32 cellular contexts compared by ENCODE assay signal in the genomic region with DNA sequence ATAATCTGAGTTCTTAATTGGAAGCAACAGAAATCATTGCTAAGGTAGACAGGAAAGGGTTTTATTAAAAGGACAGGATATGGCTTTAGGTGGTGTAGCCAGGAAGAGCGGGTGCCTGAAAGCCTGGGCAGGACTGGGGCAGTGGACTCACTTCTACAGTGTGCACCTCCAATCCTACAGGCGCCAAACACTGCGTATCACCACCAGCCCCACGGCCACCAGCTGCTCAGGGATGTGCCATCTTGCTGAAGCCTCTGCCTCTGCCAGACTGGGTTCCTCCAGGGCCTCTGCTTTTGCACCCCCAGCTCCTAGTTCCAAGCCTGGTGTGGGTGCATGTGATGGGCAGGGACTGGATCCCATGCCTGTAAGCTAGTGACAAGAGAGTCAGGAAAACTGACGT. TPM values are rescaled to one million over a fixed set of nuclear protein-coding genes. Genes with fewer than 3 reads are reported as not detected.
"Had no signal": no experiment of that assay in that cellular context is flagged by ENCODE, and none has a peak within 500 bp of the region (broad histone marks: within the 10 kb centered on the region; RNA-seq: fewer than 3 reads in every experiment).

No MANE protein-coding gene starts in this region.

- DNase-seq: islet precursor cell; left ventricle myocardium inferior; mesendoderm; naive B cell; natural killer cell; nephron progenitor cell; occipital lobe; retina; right cardiac atrium; sigmoid colon; small intestine; spleen; stimulated activated CD4-positive, alpha-beta T cell treated with anti-CD3 and anti-CD28 coated beads, Interleukin-4, amount 100 ng/mL, for 24 hours; stimulated activated naive CD4-positive, alpha-beta T cell; tibial artery; trophoblast cell; uterus had no signal

- H3K4me3 ChIP-seq: left ventricle myocardium inferior, lung, neural progenitor cell, sigmoid colon, spleen, suprapubic skin, thoracic aorta, tibial artery, uterus had no signal

- H3K27me3 ChIP-seq: neural progenitor cell, uterus had no signal

- H3K9me3 Mint-ChIP-seq: mesothelial cell of epicardium; natural killer cell; stimulated activated effector memory CD8-positive, alpha-beta T cell treated with anti-CD3 and anti-CD28 coated beads, Interleukin-12 subunit alpha, Interleukin-12 subunit beta, amount 100 ng/mL, for 72 hours; stimulated activated naive CD8-positive, alpha-beta T cell treated with anti-CD3 and anti-CD28 coated beads, Interleukin-15, Interleukin-2, amounts not matched to agents 100 ng/mL and 50 ng/mL, for 24 hours had no signal

- ATAC-seq: natural killer cell; right cardiac atrium; stimulated activated effector memory CD8-positive, alpha-beta T cell treated with anti-CD3 and anti-CD28 coated beads, Interleukin-12 subunit alpha, Interleukin-12 subunit beta, amount 100 ng/mL, for 72 hours had no signal

- H3K4me1 Mint-ChIP-seq: mesothelial cell of epicardium; natural killer cell; stimulated activated effector memory CD8-positive, alpha-beta T cell treated with anti-CD3 and anti-CD28 coated beads, Interleukin-12 subunit alpha, Interleukin-12 subunit beta, amount 100 ng/mL, for 72 hours had no signal

- H3K36me3 ChIP-seq: left ventricle myocardium inferior, neural progenitor cell, neutrophil, sigmoid colon, spleen, suprapubic skin, thoracic aorta, tibial artery, uterus had no signal

- H3K4me3 Mint-ChIP-seq: mesothelial cell of epicardium; natural killer cell; nephron progenitor cell; neural progenitor cell; stimulated activated effector memory CD8-positive, alpha-beta T cell treated with anti-CD3 and anti-CD28 coated beads, Interleukin-12 subunit alpha, Interleukin-12 subunit beta, amount 100 ng/mL, for 72 hours; stimulated activated naive CD8-positive, alpha-beta T cell treated with anti-CD3 and anti-CD28 coated beads, Interleukin-15, Interleukin-2, amounts not matched to agents 100 ng/mL and 50 ng/mL, for 24 hours had no signal

- H3K9me3 ChIP-seq: left ventricle myocardium inferior, neutrophil, sigmoid colon, spleen, suprapubic skin, thoracic aorta, tibial artery, uterus had no signal

- H3K4me2 ChIP-seq: neural progenitor cell had no signal

- FAIRE-seq: small intestine had no signal

- H3K27ac Mint-ChIP-seq: mesothelial cell of epicardium; natural killer cell; nephron progenitor cell; neural progenitor cell; progenitor cell of endocrine pancreas; stimulated activated effector memory CD8-positive, alpha-beta T cell treated with anti-CD3 and anti-CD28 coated beads, Interleukin-12 subunit alpha, Interleukin-12 subunit beta, amount 100 ng/mL, for 72 hours; stimulated activated naive CD8-positive, alpha-beta T cell treated with anti-CD3 and anti-CD28 coated beads, Interleukin-15, Interleukin-2, amounts not matched to agents 100 ng/mL and 50 ng/mL, for 24 hours had no signal

- H3K4me1 ChIP-seq: left ventricle myocardium inferior, neural progenitor cell, parathyroid adenoma, sigmoid colon, spleen, suprapubic skin, uterus had no signal

- H3K36me3 Mint-ChIP-seq: mesothelial cell of epicardium; naive B cell; natural killer cell; neural progenitor cell; stimulated activated effector memory CD8-positive, alpha-beta T cell treated with anti-CD3 and anti-CD28 coated beads, Interleukin-12 subunit alpha, Interleukin-12 subunit beta, amount 100 ng/mL, for 72 hours had no signal

- H3K27ac ChIP-seq: left ventricle myocardium inferior, neural progenitor cell, neutrophil, parathyroid adenoma, sigmoid colon, spleen, suprapubic skin, thoracic aorta, tibial artery, uterus had no signal

RNA-seq across cellular contexts. Expression of gene DPYSL5, which starts 29.7 kb away (rescaled TPM):
- total RNA-seq: left ventricle myocardium inferior, lower leg skin, mononuclear cell, natural killer cell, pulmonary artery endothelial cell, right cardiac atrium, subcutaneous adipose tissue, suprapubic skin, thoracic aorta, ureter had no signal
- polyA plus RNA-seq: lung had no signal

RNA-seq across cellular contexts. Expression of gene CENPA, which starts 32.4 kb away (rescaled TPM):
- total RNA-seq: sigmoid colon, thoracic aorta had no signal
